In genomic region chr12:127324681-127325080, GRCh38 we compare ENCODE assay signal across 16 cellular contexts.
DNase-seq lines count a peak whose midpoint lies in the region; FAIRE-seq and TF ChIP-seq lines count a peak whose summit lies in the region.
"Had no signal": no experiment of that assay in that cellular context is flagged by ENCODE, and none has a peak within 500 bp of the region (broad histone marks: within the 10 kb centered on the region; RNA-seq: fewer than 3 reads in every experiment).

No MANE protein-coding gene starts in this region.

- peak; percentile 53 for DNase-seq in MM.1S
- peak; percentile 1 for DNase-seq in left kidney (ENCODE audit: low read depth, low spot score)
- DNase-seq in uterus, result no peak
- DNase-seq in NCI-H1930 (lab: John Stamatoyannopoulos, UW), result no peak
- no peak for DNase-seq in D721Med (ENCODE audit: insufficient read length, low spot score)
- DNase-seq: CD4-positive, alpha-beta T cell; CD8-positive, alpha-beta memory T cell; DMS53; DMS79 treated with DMSO at 0.1 percent for 48 hours; GF-D8; H9 had no signal

- H3K9me2 ChIP-seq in MM.1S (replicated peaks; ENCODE audit: insufficient read depth, low read length), result no peaks in the 10 kb centered on the region

- intact Hi-C loops in uterus (cut with DNase I; ENCODE audit: low total_unique reads), result no loop called here

- peaks cover 6% of the 10 kb centered on the region; the same call in 1 of the 2 replicates for H3F3A ChIP-seq in MM.1S (ENCODE audit: insufficient read depth, low read length)

- no peak for FAIRE-seq in D721Med (lab: Jason Lieb, UNC)
- FAIRE-seq: GM12892, GM19239 had no signal

- H3K9ac ChIP-seq in BLaER1 (no peak overlapping the region), MM.1S (ENCODE audit: low read length) (peak overlapping the region; percentile 37; the same call in 1 of the 2 replicates)
- no peak overlapping the region for H3K9ac ChIP-seq in BLaER1 treated with 17β-estradiol and CSF1 and Interleukin-3, amounts not matched to agents 10 nM and 100 nM

- H3K9me3 ChIP-seq in BLaER1 (peaks cover 11% of the 10 kb centered on the region), MM.1S (replicated peaks; ENCODE audit: insufficient read depth, low read length) (no peaks in the 10 kb centered on the region), uterus (no peaks in the 10 kb centered on the region)
- peaks cover 6 to 20% (median 12%) of the 10 kb centered on the region in 11 experiments; a peak in 16 of 22 replicates for H3K9me3 ChIP-seq in BLaER1 treated with 17β-estradiol and CSF1 and Interleukin-3, amounts not matched to agents 10 nM and 100 nM (replicated peaks in 1 of 11)

- no peak for TF ChIP-seq POLR2A in uterus (IDR thresholded peaks at IDR 0.05)

- H4K20me1 ChIP-seq in BLaER1 (no peaks in the 10 kb centered on the region), MM.1S (ENCODE audit: insufficient read depth, low read length) (no peaks in the 10 kb centered on the region)
- no peaks in the 10 kb centered on the region for H4K20me1 ChIP-seq in BLaER1 treated with 17β-estradiol and CSF1 and Interleukin-3, amounts not matched to agents 10 nM and 100 nM

- TF ChIP-seq CTCF in MM.1S (IDR thresholded peaks at IDR 0.05; ENCODE audit: low read length), result no peak
- TF ChIP-seq CTCF in uterus (IDR thresholded peaks at IDR 0.05), result no peak
- no peak for TF ChIP-seq CTCF in D721Med (IDR thresholded peaks at IDR 0.05; ENCODE audit: insufficient read depth, missing control alignments)

- H3K27me3 ChIP-seq in BLaER1 (no peaks in the 10 kb centered on the region), MM.1S (replicated peaks; ENCODE audit: insufficient read depth, low read length) (no peaks in the 10 kb centered on the region), uterus (no peaks in the 10 kb centered on the region)
- no peaks in the 10 kb centered on the region for H3K27me3 ChIP-seq in BLaER1 treated with 17β-estradiol and CSF1 and Interleukin-3, amounts not matched to agents 10 nM and 100 nM

- no peak overlapping the region for H3K4me3 ChIP-seq in BLaER1
- no peak overlapping the region for H3K4me3 ChIP-seq in BLaER1 treated with 17β-estradiol and CSF1 and Interleukin-3, amounts not matched to agents 10 nM and 100 nM
- no peak overlapping the region for H3K4me3 ChIP-seq in MM.1S (ENCODE audit: low read length)
- H3K4me3 ChIP-seq in uterus, result no peak overlapping the region
- H3K4me3 ChIP-seq: GM23338 had no signal

- H3K27ac ChIP-seq in BLaER1 (no peak overlapping the region), MM.1S (ENCODE audit: low read length) (peak overlapping the region; percentile 79), uterus (no peak overlapping the region)
- no peak overlapping the region for H3K27ac ChIP-seq in BLaER1 treated with 17β-estradiol and CSF1 and Interleukin-3, amounts not matched to agents 10 nM and 100 nM

- peak overlapping the region; percentile 44 for H3K4me2 ChIP-seq in BLaER1
- H3K4me2 ChIP-seq in BLaER1 treated with 17β-estradiol and CSF1 and Interleukin-3, amounts not matched to agents 10 nM and 100 nM, result peak overlapping the region in 8 of 11 experiments; percentile 5 to 49 (median 25); a peak in 9 of 22 replicates
- H3K4me2 ChIP-seq in MM.1S (ENCODE audit: low read depth, low read length), result peak overlapping the region; percentile 39; the same call in 1 of the 2 replicates
- H3K4me2 ChIP-seq: GM23338 had no signal

- H3K79me2 ChIP-seq in MM.1S (ENCODE audit: low read length), result no peaks in the 10 kb centered on the region

- H3K36me3 ChIP-seq in BLaER1 (no peaks in the 10 kb centered on the region), MM.1S (replicated peaks; ENCODE audit: insufficient read depth, low read length) (no peaks in the 10 kb centered on the region), uterus (no peaks in the 10 kb centered on the region)
- no peaks in the 10 kb centered on the region for H3K36me3 ChIP-seq in BLaER1 treated with 17β-estradiol and CSF1 and Interleukin-3, amounts not matched to agents 10 nM and 100 nM

- peak overlapping the region; percentile 63 for H2AFZ ChIP-seq in MM.1S (ENCODE audit: low read length)
- H2AFZ ChIP-seq: GM23338 had no signal

- H3K4me1 ChIP-seq in BLaER1 (peaks cover 24% of the 10 kb centered on the region), MM.1S (ENCODE audit: low read length) (peaks cover 26% of the 10 kb centered on the region), uterus (no peaks in the 10 kb centered on the region)
- H3K4me1 ChIP-seq in BLaER1 treated with 17β-estradiol and CSF1 and Interleukin-3, amounts not matched to agents 10 nM and 100 nM, result peaks cover 10 to 47% (median 21%) of the 10 kb centered on the region in 10 experiments

Comparison
In these comparisons a context has a peak if more than half of its experiments do, and no peak if none do; other contexts are left out.
1. DNase-seq: peak in MM.1S (single experiment) and left kidney (single experiment); none in uterus (0 of 2), NCI-H1930 (0 of 2) and D721Med (single experiment).
2. Peak in every context shown above with its lines, with median percentiles within 50 percentile points of each other: H3K4me2 ChIP-seq.